ENCODE assay signal across 12 cellular contexts in genomic region chr5:69092969-69093368, GRCh38. TPM values are rescaled to one million over a fixed set of nuclear protein-coding genes. Genes with fewer than 3 reads are reported as not detected.
DNase-seq lines count a peak whose midpoint lies in the region; ATAC-seq and TF ChIP-seq lines count a peak whose summit lies in the region.
"Had no signal": no experiment of that assay in that cellular context is flagged by ENCODE, and none has a peak within 500 bp of the region (broad histone marks: within the 10 kb centered on the region; RNA-seq: fewer than 3 reads in every experiment).

No MANE protein-coding gene starts in this region.

- intact Hi-C loops in natural killer cell (cut with micrococcal nuclease) = loop anchor here (1.0 to 2.0 kb wide), 5 partner anchors 74 to 242 kb away; partner anchors contain the start of genes CCNB1, CDK7 and CENPH

- H3K9ac ChIP-seq in SK-N-MC (ENCODE audit: insufficient read length) (no peak overlapping the region), mesenchymal stem cell (ENCODE audit: low read length) (peak overlapping the region; percentile 96)

- H3K27ac Mint-ChIP-seq in natural killer cell treated with Interleukin-12 subunit alpha and Interleukin-12 subunit beta and Interleukin-15 and Interleukin-18, amount 100 ng/mL, for 72 hours = peak overlapping the region; percentile 88 to 90
- H3K27ac Mint-ChIP-seq in natural killer cell = peak overlapping the region in 1 of 2 donors; percentile 94

- H2BK12ac ChIP-seq in mesenchymal stem cell (ENCODE audit: low read length in 2 of 2) = no peak overlapping the region

- peaks cover 14 to 20% of the 10 kb centered on the region in 2 donors for H3K4me1 Mint-ChIP-seq in natural killer cell treated with Interleukin-12 subunit alpha and Interleukin-12 subunit beta and Interleukin-15 and Interleukin-18, amount 100 ng/mL, for 72 hours (ENCODE audit: low read depth in 2 of 2)
- peaks cover 17 to 25% of the 10 kb centered on the region in 2 donors for H3K4me1 Mint-ChIP-seq in natural killer cell

- H3K36me3 ChIP-seq in SK-N-MC (ENCODE audit: insufficient read depth, low read length) (peaks cover 35% of the 10 kb centered on the region), mesenchymal stem cell (ENCODE audit: control insufficient read depth in 1 of 2, insufficient read depth in 2 of 2, low read depth in 1 of 2, low read length in 2 of 2) (peaks cover 0 to 22% of the 10 kb centered on the region in 2 experiments)
- H3K36me3 ChIP-seq: prostate gland, vagina had no signal

- no peaks in the 10 kb centered on the region for H3K36me3 Mint-ChIP-seq in natural killer cell treated with Interleukin-12 subunit alpha and Interleukin-12 subunit beta and Interleukin-15 and Interleukin-18, amount 100 ng/mL, for 72 hours
- H3K36me3 Mint-ChIP-seq in natural killer cell = no peaks in the 10 kb centered on the region

- no peaks in the 10 kb centered on the region for H3K27me3 ChIP-seq in mesenchymal stem cell (ENCODE audit: control insufficient read depth in 1 of 2, insufficient read depth in 1 of 2, low read length in 2 of 2)
- H3K27me3 ChIP-seq: BLaER1 treated with 17β-estradiol and CSF1 and Interleukin-3, amounts not matched to agents 10 nM and 100 nM; vagina had no signal

- no peak overlapping the region for H2BK5ac ChIP-seq in mesenchymal stem cell (ENCODE audit: low read depth, low read length, poor library complexity, severe bottlenecking)

- H3K4ac ChIP-seq in mesenchymal stem cell (ENCODE audit: low read depth in 1 of 2, low read length in 2 of 2) = no peak overlapping the region

- H3K4me1 ChIP-seq in mesenchymal stem cell (ENCODE audit: control insufficient read depth, insufficient read depth, low read depth, low read length) = peaks cover 3% of the 10 kb centered on the region

- no peak overlapping the region for H3K23ac ChIP-seq in mesenchymal stem cell (ENCODE audit: low read length in 2 of 2)

- H3K9me3 Mint-ChIP-seq in natural killer cell treated with Interleukin-12 subunit alpha and Interleukin-12 subunit beta and Interleukin-15 and Interleukin-18, amount 100 ng/mL, for 72 hours = no peaks in the 10 kb centered on the region
- no peaks in the 10 kb centered on the region for H3K9me3 Mint-ChIP-seq in natural killer cell
- H3K9me3 Mint-ChIP-seq: memory B cell had no signal

- no peak overlapping the region for H4K8ac ChIP-seq in mesenchymal stem cell (ENCODE audit: low read length)

- no peaks in the 10 kb centered on the region for H3K27me3 Mint-ChIP-seq in natural killer cell treated with Interleukin-12 subunit alpha and Interleukin-12 subunit beta and Interleukin-15 and Interleukin-18, amount 100 ng/mL, for 72 hours
- H3K27me3 Mint-ChIP-seq in natural killer cell (ENCODE audit: low read depth in 2 of 2) = no peaks in the 10 kb centered on the region
- H3K27me3 Mint-ChIP-seq: memory B cell had no signal

- no peak overlapping the region for H3K4me2 ChIP-seq in mesenchymal stem cell (ENCODE audit: low read length, poor library complexity, severe bottlenecking)

- no peak for ATAC-seq in natural killer cell treated with Interleukin-12 subunit alpha and Interleukin-12 subunit beta and Interleukin-15 and Interleukin-18, amount 100 ng/mL, for 72 hours
- ATAC-seq in natural killer cell (no peak), HG03565 (IDR thresholded peaks at IDR 0.05; ENCODE audit: unreplicated experiment) (no peak), GM19467 (IDR thresholded peaks at IDR 0.05; ENCODE audit: unreplicated experiment) (no peak), HG03175 (IDR thresholded peaks at IDR 0.05; ENCODE audit: unreplicated experiment) (no peak)

- no peak overlapping the region for H2AFZ ChIP-seq in mesenchymal stem cell (ENCODE audit: low read depth, low read length)

- no peak overlapping the region for H3K18ac ChIP-seq in mesenchymal stem cell (ENCODE audit: low read depth in 1 of 2, low read length in 2 of 2)

- TF ChIP-seq CTCF in natural killer cell (IDR thresholded peaks at IDR 0.05) = no peak

- peak overlapping the region; percentile 87 for H3K4me3 Mint-ChIP-seq in natural killer cell treated with Interleukin-12 subunit alpha and Interleukin-12 subunit beta and Interleukin-15 and Interleukin-18, amount 100 ng/mL, for 72 hours
- no peak overlapping the region for H3K4me3 Mint-ChIP-seq in natural killer cell

- no peak overlapping the region for H4K91ac ChIP-seq in mesenchymal stem cell (ENCODE audit: low read length)

- H3K14ac ChIP-seq in mesenchymal stem cell (ENCODE audit: low read length in 2 of 2) = no peak overlapping the region

- H3K9me3 ChIP-seq in SK-N-MC (ENCODE audit: low read depth, low read length) (no peaks in the 10 kb centered on the region), mesenchymal stem cell (ENCODE audit: control insufficient read depth, low read length) (no peaks in the 10 kb centered on the region)
- H3K9me3 ChIP-seq: prostate gland, vagina had no signal

- WGBS in mesenchymal stem cell = 91% methylated on average over 6 of the region's 6 CpGs

- no peak overlapping the region for H2BK120ac ChIP-seq in mesenchymal stem cell (ENCODE audit: low read depth, low read length)

- no peak overlapping the region for H2BK15ac ChIP-seq in mesenchymal stem cell (ENCODE audit: low read depth, poor library complexity, severe bottlenecking)

- H3K27ac ChIP-seq in SK-N-MC (peak overlapping the region; percentile 74), mesenchymal stem cell (ENCODE audit: low read length, poor library complexity, severe bottlenecking) (no peak overlapping the region)
- H3K27ac ChIP-seq: vagina had no signal

- H3K4me3 ChIP-seq in SK-N-MC = no peak overlapping the region
- no peak overlapping the region for H3K4me3 ChIP-seq in mesenchymal stem cell (ENCODE audit: insufficient read depth in 1 of 2, low read depth in 1 of 2, low read length in 2 of 2)

- no peak overlapping the region for H2AK5ac ChIP-seq in mesenchymal stem cell (ENCODE audit: low read length, severe bottlenecking)

- H3K79me1 ChIP-seq in mesenchymal stem cell (replicated peaks; ENCODE audit: low read length, poor library complexity, severe bottlenecking) = peaks cover 7% of the 10 kb centered on the region

- DNase-seq in natural killer cell treated with Interleukin-12 subunit alpha and Interleukin-12 subunit beta and Interleukin-15 and Interleukin-18, amount 100 ng/mL, for 72 hours (ENCODE audit: low spot score) = no peak
- no peak for DNase-seq in natural killer cell
- no peak for DNase-seq in SK-N-MC (ENCODE audit: low read depth, low spot score)
- DNase-seq in mesenchymal stem cell = no peak
- no peak for DNase-seq in SKM-1 (lab: John Stamatoyannopoulos, UW; ENCODE audit: unreplicated experiment)

RNA-seq across cellular contexts. Expression of gene SLC30A5, which starts 0.8 kb away (rescaled TPM):
- 10 to 100 TPM; 53.4 to 54.0 TPM for total RNA-seq in natural killer cell treated with Interleukin-12 subunit alpha and Interleukin-12 subunit beta and Interleukin-15 and Interleukin-18, amount 100 ng/mL, for 72 hours
- total RNA-seq in natural killer cell = 10 to 100 TPM; 17.8 to 30.1 (median 26.7) TPM
- 37.6 TPM for polyA plus RNA-seq in mesenchymal stem cell (2013, experiment 1 of 2)
- polyA plus RNA-seq in mesenchymal stem cell (2013, experiment 2 of 2) = 44.7 TPM
